In the genomic region with DNA sequence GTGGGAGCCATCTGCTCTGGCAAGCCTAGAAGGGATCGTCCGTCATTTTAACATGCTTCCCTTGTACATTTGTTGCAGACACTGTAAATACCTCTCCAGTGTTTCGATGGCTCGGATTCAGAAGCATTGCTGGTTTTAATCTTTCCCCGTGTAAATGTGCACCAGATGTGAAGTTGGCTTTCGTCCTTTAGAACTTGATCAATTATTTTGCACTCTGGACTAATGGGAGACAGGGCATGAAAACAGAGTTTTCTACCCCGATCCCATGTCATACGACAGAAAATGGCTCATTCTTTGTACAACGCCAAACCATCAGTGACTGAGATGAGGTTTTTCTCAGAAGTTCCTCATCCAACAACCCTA, we compare ENCODE assay signal across 27 cellular contexts.
"Had no signal": no experiment of that assay in that cellular context is flagged by ENCODE, and none has a peak within 500 bp of the region (broad histone marks: within the 10 kb centered on the region; RNA-seq: fewer than 3 reads in every experiment).

No MANE protein-coding gene starts in this region.

- H2AFZ ChIP-seq: parathyroid adenoma had no signal

- H3K4me2 ChIP-seq: smooth muscle cell had no signal

- H3K27me3 Mint-ChIP-seq: naive B cell; natural killer cell treated with Interleukin-12 subunit alpha and Interleukin-12 subunit beta and Interleukin-15 and Interleukin-18, amount 100 ng/mL, for 72 hours had no signal

- DNase-seq: dermis blood vessel endothelial cell; effector memory CD4-positive, alpha-beta T cell; esophagus squamous epithelium; hypothalamus; immature natural killer cell; islet precursor cell; kidney glomerular epithelial cell; left colon; mesenchymal stem cell; mucosa of descending colon; naive B cell; stimulated activated CD4-positive, alpha-beta T cell treated with anti-CD3 and anti-CD28 coated beads, Interleukin-12 subunit alpha, Interleukin-12 subunit beta, amount 100 ng/mL, for 4 hours; stimulated activated CD4-positive, alpha-beta T cell treated with anti-CD3 and anti-CD28 coated beads, Interleukin-1b, Interleukin-23, amount 100 ng/mL, for 48 hours; stimulated activated CD4-positive, alpha-beta T cell treated with anti-CD3 and anti-CD28 coated beads, Interleukin-4, amount 100 ng/mL, for 1 hour; stimulated activated CD8-positive, alpha-beta memory T cell treated with anti-CD3 and anti-CD28 coated beads, Interleukin-4, amount 100 ng/mL, for 48 hours; stimulated activated naive CD4-positive, alpha-beta T cell treated with Interleukin-2 at 50 U/mL for 16 hours; stomach; tibial artery had no signal

- H3K79me2 ChIP-seq: parathyroid adenoma had no signal

- H3K9ac ChIP-seq: parathyroid adenoma had no signal

- H3K9me3 ChIP-seq: prostate gland had no signal

- H3K4me3 Mint-ChIP-seq: mesothelial cell of epicardium; naive B cell; natural killer cell treated with Interleukin-12 subunit alpha and Interleukin-12 subunit beta and Interleukin-15 and Interleukin-18, amount 100 ng/mL, for 72 hours; neural crest cell; type B pancreatic cell had no signal

- H3K27me3 ChIP-seq: right atrium auricular region had no signal

- H3K36me3 ChIP-seq: esophagus squamous epithelium, prostate gland, right atrium auricular region, stomach, tibial artery had no signal

- H3K4me3 ChIP-seq: coronary artery, esophagus squamous epithelium, mucosa of descending colon, prostate gland, right atrium auricular region, smooth muscle cell, stomach, tibial artery had no signal

- H3K9me3 Mint-ChIP-seq: natural killer cell treated with Interleukin-12 subunit alpha and Interleukin-12 subunit beta and Interleukin-15 and Interleukin-18, amount 100 ng/mL, for 72 hours; type B pancreatic cell had no signal

- H3K4me1 ChIP-seq: esophagus squamous epithelium, parathyroid adenoma, prostate gland, right atrium auricular region, stomach, tibial artery had no signal

- H3K27ac Mint-ChIP-seq: mesothelial cell of epicardium, naive B cell, type B pancreatic cell had no signal

- H3K36me3 Mint-ChIP-seq: immature natural killer cell; mesothelial cell of epicardium; naive B cell; natural killer cell treated with Interleukin-12 subunit alpha and Interleukin-12 subunit beta and Interleukin-15 and Interleukin-18, amount 100 ng/mL, for 72 hours; type B pancreatic cell had no signal

- H3K27ac ChIP-seq: coronary artery, esophagus squamous epithelium, parathyroid adenoma, prostate gland, right atrium auricular region, stomach, tibial artery had no signal
